9 cellular contexts compared by ENCODE assay signal in genomic region chr16:3306078-3306477, GRCh38. TPM values are rescaled to one million over a fixed set of nuclear protein-coding genes. Genes with fewer than 3 reads are reported as not detected.
DNase-seq lines count a peak whose midpoint lies in the region; ATAC-seq, FAIRE-seq and TF ChIP-seq lines count a peak whose summit lies in the region.
"Had no signal": no experiment of that assay in that cellular context is flagged by ENCODE, and none has a peak within 500 bp of the region (broad histone marks: within the 10 kb centered on the region; RNA-seq: fewer than 3 reads in every experiment).

No MANE protein-coding gene starts in this region.

- peaks cover 7% of the 10 kb centered on the region for H3K4me1 ChIP-seq in cardiac muscle cell (ENCODE audit: low read depth)
- H3K4me1 ChIP-seq in breast epithelium: no peaks in the 10 kb centered on the region
- H3K4me1 ChIP-seq in mesodermal cell (ENCODE audit: control insufficient read depth, insufficient read depth, low read length, poor library complexity, severe bottlenecking): no peaks in the 10 kb centered on the region
- peaks cover 1% of the 10 kb centered on the region for H3K4me1 ChIP-seq in urinary bladder (ENCODE audit: insufficient read depth)

- H3K36me3 ChIP-seq in cardiac muscle cell: peaks cover 8% of the 10 kb centered on the region
- peaks cover 8% of the 10 kb centered on the region for H3K36me3 ChIP-seq in breast epithelium
- H3K36me3 ChIP-seq in mesodermal cell (ENCODE audit: control insufficient read depth, insufficient read depth, low read length): peaks cover 68% of the 10 kb centered on the region
- peaks cover 4% of the 10 kb centered on the region for H3K36me3 ChIP-seq in urinary bladder (ENCODE audit: insufficient read depth)

- DNase-seq in cardiac muscle cell (ENCODE audit: low read depth in 1 of 2, low spot score in 1 of 2): no peak
- DNase-seq in left ventricle myocardium superior: no peak
- DNase-seq in breast epithelium (ENCODE audit: low spot score in 2 of 2): no peak
- DNase-seq in frontal cortex (ENCODE audit: low spot score in 2 of 2): no peak
- DNase-seq in NCI-H1436 (lab: John Stamatoyannopoulos, UW): no peak
- DNase-seq: Kasumi-1 had no signal

- 72 to 78% methylated on average over 7 to 9 of the region's 11 CpGs for WGBS in mesodermal cell (ENCODE audit: insufficient coverage in 2 of 2), 2 experiments
- 58% methylated on average over 11 of the region's 11 CpGs for WGBS in urinary bladder

- TF ChIP-seq POLR2A in breast epithelium (IDR thresholded peaks at IDR 0.05) (no peak), GM18505 (IDR thresholded peaks at IDR 0.05; ENCODE audit: borderline replicate concordance, extremely low read depth, insufficient read depth, insufficient read length) (no peak)

- no peaks in the 10 kb centered on the region for H3K27me3 ChIP-seq in cardiac muscle cell
- H3K27me3 ChIP-seq in breast epithelium: no peaks in the 10 kb centered on the region

- intact Hi-C loops in left ventricle myocardium superior (cut with micrococcal nuclease) (no loop called here), breast epithelium (cut with DNase I; ENCODE audit: low total_unique reads) (no loop called here)

- TF ChIP-seq CTCF in cardiac muscle cell (IDR thresholded peaks at IDR 0.05; ENCODE audit: low read depth, low read length) (no peak), breast epithelium (IDR thresholded peaks at IDR 0.05) (no peak)

- H3K9me3 ChIP-seq in cardiac muscle cell (ENCODE audit: low read depth) (no peaks in the 10 kb centered on the region), breast epithelium (peaks cover 77 to 89% of the 10 kb centered on the region in 2 donors), mesodermal cell (ENCODE audit: control insufficient read depth, low read length) (peaks cover 65% of the 10 kb centered on the region)

- H3K4me3 ChIP-seq in cardiac muscle cell (peak overlapping the region; percentile 47), breast epithelium (peak overlapping the region; percentile 63 to 85 (median 84)), mesodermal cell (ENCODE audit: extremely low read depth, insufficient read depth, low read length, poor library complexity, severe bottlenecking) (peak overlapping the region; percentile 69), urinary bladder (ENCODE audit: low read depth, low read length) (peak overlapping the region; percentile 64)

- H3K27ac ChIP-seq in cardiac muscle cell (peak overlapping the region; percentile 92), breast epithelium (peak overlapping the region; percentile 90 to 92), mesodermal cell (ENCODE audit: low read depth, low read length, severe bottlenecking) (no peak overlapping the region), urinary bladder (ENCODE audit: low read depth) (no peak overlapping the region)

- FAIRE-seq in frontal cortex (lab: Jason Lieb, UNC): no peak

- ATAC-seq in left ventricle myocardium superior (no peak), GM18505 (IDR thresholded peaks at IDR 0.05; ENCODE audit: unreplicated experiment) (no peak)

RNA-seq across cellular contexts. Expression of gene ZNF75A, which starts 0.8 kb away (rescaled TPM):
- 25.3 and 37.9 TPM in 2 replicates for total RNA-seq in cardiac muscle cell
- 43.4 and 44.1 TPM in 2 replicates for polyA plus RNA-seq in cardiac muscle cell
- 21.1 TPM for total RNA-seq in left ventricle myocardium superior
- 10 to 100 TPM; 19.4 to 58.2 (median 37.0) TPM for total RNA-seq in breast epithelium
- 15.8 TPM for polyA plus RNA-seq in mesodermal cell (2013, experiment 1 of 2)
- 18.4 TPM for polyA plus RNA-seq in mesodermal cell (2013, experiment 2 of 2)
- total RNA-seq in urinary bladder: 45.4 TPM
- polyA plus RNA-seq in urinary bladder: 16.4 TPM
- total RNA-seq in frontal cortex: 33.4 TPM

RNA-seq across cellular contexts. Expression of gene TIGD7, which starts 0.8 kb away (rescaled TPM):
- total RNA-seq in cardiac muscle cell (8.4 and 10.8 TPM in 2 replicates), left ventricle myocardium superior (7.6 TPM), breast epithelium (10 to 100 TPM in 1 of 3 donors, 1 to 10 TPM in 2; 5.2 to 11.4 (median 7.0) TPM), urinary bladder (18.5 TPM), frontal cortex (22.0 TPM)
- polyA plus RNA-seq in cardiac muscle cell (11.0 and 12.5 TPM in 2 replicates), urinary bladder (9.6 TPM)
- 1.8 TPM for polyA plus RNA-seq in mesodermal cell (2013, experiment 1 of 2)
- polyA plus RNA-seq in mesodermal cell (2013, experiment 2 of 2): 3.4 TPM

RNA-seq across cellular contexts. Expression of gene ZNF263, which starts 22.8 kb away (rescaled TPM):
- total RNA-seq in cardiac muscle cell (37.3 and 45.7 TPM in 2 replicates), left ventricle myocardium superior (7.8 TPM), breast epithelium (10 to 100 TPM; 38.2 to 55.8 (median 47.9) TPM), urinary bladder (39.7 TPM), frontal cortex (45.7 TPM)
- polyA plus RNA-seq in cardiac muscle cell (18.8 and 29.5 TPM in 2 replicates), urinary bladder (35.8 TPM)
- 26.1 TPM for polyA plus RNA-seq in mesodermal cell (2013, experiment 1 of 2)
- polyA plus RNA-seq in mesodermal cell (2013, experiment 2 of 2): 25.0 TPM

RNA-seq across cellular contexts. Expression of gene OR2C1, which starts 49.6 kb away (rescaled TPM):
- total RNA-seq in cardiac muscle cell (1.1 TPM in 1 of 2 replicates, not detected in the other), left ventricle myocardium superior (not detected), breast epithelium (under 1 TPM in 1 of 3 donors, not detected in 2; 0.29 TPM), urinary bladder (0.85 TPM), frontal cortex (0.82 TPM)
- polyA plus RNA-seq in cardiac muscle cell (1.0 and 1.4 TPM in 2 replicates), urinary bladder (0.09 TPM)
- polyA plus RNA-seq in mesodermal cell (2013, experiment 1 of 2): not detected
- polyA plus RNA-seq in mesodermal cell (2013, experiment 2 of 2): 0.20 TPM

RNA-seq across cellular contexts. Expression of gene MEFV, which starts 49.6 kb away (rescaled TPM):
- total RNA-seq in cardiac muscle cell (not detected in 2 replicates), left ventricle myocardium superior (0.62 TPM), breast epithelium (1 to 10 TPM in 2 of 3 donors, under 1 TPM in 1; 0.66 to 5.6 (median 1.8) TPM), urinary bladder (0.58 TPM), frontal cortex (under 0.01 TPM)
- polyA plus RNA-seq in cardiac muscle cell (not detected in 2 replicates), urinary bladder (0.80 TPM)
- polyA plus RNA-seq in mesodermal cell (2013, experiment 1 of 2): not detected
- not detected for polyA plus RNA-seq in mesodermal cell (2013, experiment 2 of 2)

Comparison
In these comparisons a context has a peak if more than half of its experiments do, and no peak if none do; other contexts are left out.
1. H3K27ac ChIP-seq: peak in cardiac muscle cell (single experiment) and breast epithelium (2 of 2); none in mesodermal cell (single experiment) and urinary bladder (single experiment).
2. Peak in every context shown above with its lines, with median percentiles within 50 percentile points of each other: H3K4me3 ChIP-seq.